8 cellular contexts compared by ENCODE assay signal in genomic region chr1:85607126-85607912, GRCh38. TPM values are rescaled to one million over a fixed set of nuclear protein-coding genes. Genes with fewer than 3 reads are reported as not detected.
DNase-seq lines count a peak whose midpoint lies in the region; ATAC-seq and TF ChIP-seq lines count a peak whose summit lies in the region.

No MANE protein-coding gene starts in this region.

- WGBS in HUES64 = 31% methylated on average over 10 of the region's 10 CpGs

- no peak overlapping the region for H3K4me3 ChIP-seq in HUES64 (ENCODE audit: low read length)

- in situ Hi-C loops in GM13977 (cut with MboI; ENCODE audit: low pct_unique_long_range_greater_than_20kb, low sequenced_read_pairs, unreplicated experiment) = no loop called here

- no peaks in the 10 kb centered on the region for H3K9me3 ChIP-seq in HUES64 (ENCODE audit: insufficient read depth, low read depth, low read length)

- H3K36me3 ChIP-seq in HUES64 (ENCODE audit: insufficient read depth, low read length) = no peaks in the 10 kb centered on the region

- H3K4me1 ChIP-seq in HUES64 (ENCODE audit: insufficient read depth, low read length) = peaks cover 21% of the 10 kb centered on the region

- peak overlapping the region; percentile 91 for H3K27ac ChIP-seq in HUES64 (ENCODE audit: low read depth, low read length)

- H3K27me3 ChIP-seq in HUES64 (ENCODE audit: insufficient read depth, low read length) = no peaks in the 10 kb centered on the region

- no peak for TF ChIP-seq CTCF in GM13977 (IDR thresholded peaks at IDR 0.05; ENCODE audit: extremely low read depth, insufficient read depth, missing control alignments)

- DNase-seq in AG08396 (ENCODE audit: low spot score) (peak; percentile 86), cerebellar cortex (ENCODE audit: low spot score) (peak; percentile 6), kidney tubule cell (ENCODE audit: low spot score) (peak; percentile 100), GM13977 (ENCODE audit: low spot score) (no peak)
- no peak for DNase-seq in activated CD4-positive, alpha-beta T cell treated with anti-CD3 and anti-CD28 coated beads, Interleukin-2, amount 50 U/mL, for 4 hours
- no peak for DNase-seq in activated effector memory CD4-positive, alpha-beta T cell treated with Interleukin-2 at 50 U/mL for 16 hours

- peak overlapping the region; percentile 28; the same call in 1 of the 2 replicates for H3K9ac ChIP-seq in HUES64 (ENCODE audit: low read depth, low read length)

- no peak for ATAC-seq in HG03460 (IDR thresholded peaks at IDR 0.05; ENCODE audit: unreplicated experiment)

RNA-seq across cellular contexts. Expression of gene CCN1, which starts 26.8 kb away (rescaled TPM):
- polyA plus RNA-seq in HUES64 (2013, experiment 1 of 2) = 35.5 TPM
- polyA plus RNA-seq in HUES64 (2013, experiment 2 of 2) = 36.1 TPM

Comparison
In these comparisons a context has a peak if more than half of its experiments do, and no peak if none do; other contexts are left out.
1. DNase-seq: peak in AG08396 (single experiment), cerebellar cortex (single experiment) and kidney tubule cell (single experiment); none in activated CD4-positive, alpha-beta T cell treated with anti-CD3 and anti-CD28 coated beads, Interleukin-2, amount 50 U/mL, for 4 hours (0 of 2), GM13977 (single experiment) and activated effector memory CD4-positive, alpha-beta T cell treated with Interleukin-2 at 50 U/mL for 16 hours (single experiment).